15 cellular contexts compared by ENCODE assay signal in the genomic region with DNA sequence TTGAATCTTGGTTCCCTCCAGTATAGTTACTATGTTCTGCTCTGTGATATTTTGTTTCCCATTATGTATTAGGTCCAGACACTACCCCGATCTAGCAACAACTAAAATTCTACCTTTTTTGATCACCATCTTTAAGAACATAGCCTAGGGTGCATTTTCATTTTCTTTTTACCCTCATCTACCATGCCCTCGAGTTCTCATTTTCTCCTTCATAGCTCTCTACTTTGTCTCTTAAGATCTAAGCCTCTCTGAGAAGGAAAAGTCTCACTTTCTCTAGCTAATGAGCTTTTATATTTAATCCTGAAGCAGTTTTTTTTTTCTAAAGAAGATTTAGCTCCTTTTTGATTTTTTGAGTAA.
DNase-seq lines count a peak whose midpoint lies in the region; ATAC-seq and TF ChIP-seq lines count a peak whose summit lies in the region.
"Had no signal": no experiment of that assay in that cellular context is flagged by ENCODE, and none has a peak within 500 bp of the region (broad histone marks: within the 10 kb centered on the region; RNA-seq: fewer than 3 reads in every experiment).

No MANE protein-coding gene starts in this region.

- no peak for DNase-seq in NCI-H446 treated with DMSO at 0.1 percent for 48 hours (lab: John Stamatoyannopoulos, UW)
- no peak for DNase-seq in A172 (ENCODE audit: low spot score)
- DNase-seq in dermis blood vessel endothelial cell = no peak
- no peak for DNase-seq in hypothalamus (lab: John Stamatoyannopoulos, UW)
- DNase-seq: activated naive CD8-positive, alpha-beta T cell treated with anti-CD3 and anti-CD28 coated beads, Interleukin-2, amount 10 ng/mL, durations not matched to agents 7 days and 5 days; COR-L47; gastrocnemius medialis; NCI-H524 treated with DMSO at 0.1 percent for 48 hours; psoas muscle; RPMI8226; T-helper 1 cell had no signal

- TF ChIP-seq POLR2A in GM18505 (IDR thresholded peaks at IDR 0.05; ENCODE audit: borderline replicate concordance, extremely low read depth, insufficient read depth, insufficient read length) = no peak

- ATAC-seq in GM18505 (IDR thresholded peaks at IDR 0.05; ENCODE audit: unreplicated experiment) = peak; percentile 50
- peak; percentile 57 for ATAC-seq in GM19463 (IDR thresholded peaks at IDR 0.05; ENCODE audit: unreplicated experiment)
- ATAC-seq in HG02678 (IDR thresholded peaks at IDR 0.05; ENCODE audit: unreplicated experiment) = peak; percentile 48
- ATAC-seq in HG03196 (IDR thresholded peaks at IDR 0.05; ENCODE audit: unreplicated experiment) = peak; percentile 65
- ATAC-seq: gastrocnemius medialis, psoas muscle had no signal
